17 cellular contexts compared by ENCODE assay signal in the genomic region with DNA sequence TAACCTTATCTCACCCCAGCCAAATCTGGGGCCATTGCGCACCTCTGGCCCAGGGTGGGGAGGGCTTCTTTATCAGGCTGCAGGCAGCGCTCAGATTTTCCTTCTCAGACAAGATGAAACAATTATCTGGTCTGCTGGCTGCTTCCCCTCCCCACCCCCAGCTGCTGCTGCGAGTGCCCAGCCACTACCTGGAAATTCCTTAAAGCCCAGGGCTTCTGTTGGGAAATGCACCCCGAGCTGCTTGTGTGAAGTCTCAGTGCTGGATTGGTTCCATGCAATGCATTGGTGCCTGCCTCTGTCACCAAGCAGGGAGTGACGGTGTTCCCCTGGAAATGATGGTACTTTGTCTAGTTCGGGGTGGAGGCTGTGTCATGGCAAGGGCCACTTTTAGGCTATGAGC. TPM values are rescaled to one million over a fixed set of nuclear protein-coding genes. Genes with fewer than 3 reads are reported as not detected.
DNase-seq lines count a peak whose midpoint lies in the region; TF ChIP-seq lines count a peak whose summit lies in the region.
"Had no signal": no experiment of that assay in that cellular context is flagged by ENCODE, and none has a peak within 500 bp of the region (broad histone marks: within the 10 kb centered on the region; RNA-seq: fewer than 3 reads in every experiment).

No MANE protein-coding gene starts in this region.

- H3K27ac ChIP-seq in WERI-Rb-1 (no peak overlapping the region), uterus (no peak overlapping the region)
- H3K27ac ChIP-seq: BLaER1 treated with 17β-estradiol and CSF1 and Interleukin-3, amounts not matched to agents 10 nM and 100 nM; GM23248 had no signal

- TF ChIP-seq POLR2A in uterus (IDR thresholded peaks at IDR 0.05): no peak

- H3K4me3 ChIP-seq in H7 (ENCODE audit: insufficient read depth, low read depth, low read length) (no peak overlapping the region), WERI-Rb-1 (ENCODE audit: low read depth, low read length) (no peak overlapping the region), uterus (no peak overlapping the region)
- H3K4me3 ChIP-seq: BLaER1 treated with 17β-estradiol and CSF1 and Interleukin-3, amounts not matched to agents 10 nM and 100 nM; GM23248 had no signal

- TF ChIP-seq CTCF in WERI-Rb-1 (IDR thresholded peaks at IDR 0.05; ENCODE audit: low read depth, low read length) (no peak), uterus (IDR thresholded peaks at IDR 0.05) (no peak)

- peaks cover 2% of the 10 kb centered on the region; the same call in 1 of the 2 replicates for H3K27me3 ChIP-seq in H7 (ENCODE audit: control insufficient read depth, insufficient read depth, low read length)
- H3K27me3 ChIP-seq in WERI-Rb-1 (ENCODE audit: insufficient read depth, low read depth, severe bottlenecking): no peaks in the 10 kb centered on the region
- H3K27me3 ChIP-seq in uterus: no peaks in the 10 kb centered on the region
- H3K27me3 ChIP-seq: BLaER1 treated with 17β-estradiol and CSF1 and Interleukin-3, amounts not matched to agents 10 nM and 100 nM had no signal

- H3K9me3 ChIP-seq in WERI-Rb-1 (ENCODE audit: severe bottlenecking) (no peaks in the 10 kb centered on the region), uterus (no peaks in the 10 kb centered on the region)
- H3K9me3 ChIP-seq: BLaER1 treated with 17β-estradiol and CSF1 and Interleukin-3, amounts not matched to agents 10 nM and 100 nM had no signal

- no peaks in the 10 kb centered on the region for H3K4me1 ChIP-seq in uterus

- no peaks in the 10 kb centered on the region for H3K36me3 ChIP-seq in H7 (replicated peaks; ENCODE audit: control insufficient read depth, insufficient read depth, low read length)
- H3K36me3 ChIP-seq in WERI-Rb-1: no peaks in the 10 kb centered on the region
- no peaks in the 10 kb centered on the region for H3K36me3 ChIP-seq in uterus
- H3K36me3 ChIP-seq: BLaER1 treated with 17β-estradiol and CSF1 and Interleukin-3, amounts not matched to agents 10 nM and 100 nM had no signal

- intact Hi-C loops in uterus (cut with DNase I; ENCODE audit: low total_unique reads): no loop called here

- peak; percentile 68 for DNase-seq in H7
- peak; percentile 29 for DNase-seq in WERI-Rb-1
- peak; percentile 43 for DNase-seq in iPS-NIHi11 (ENCODE audit: low spot score)
- no peak for DNase-seq in germinal center (ENCODE audit: low spot score)
- no peak for DNase-seq in RPMI8226
- DNase-seq in uterus: no peak
- DNase-seq in SIG-M5 treated with dmso at 0.1 percent for 504 hours (lab: John Stamatoyannopoulos, UW; ENCODE audit: unreplicated experiment): no peak
- DNase-seq: Calu3; CD8-positive, alpha-beta T cell; DMS 273 treated with DMSO at 0.1 percent for 48 hours; DMS53; DND-41; EL; GM23248 had no signal

RNA-seq across cellular contexts. Expression of a gene that starts 18.5 kb away (rescaled TPM):
- 0.97 and 1.4 TPM in 2 replicates for total RNA-seq in H7 (2014; rRNA removed; shearing (Covaris generic))
- total RNA-seq in uterus: not detected
- total RNA-seq: A172; B cell; Calu3; CD8-positive, alpha-beta T cell had no signal

Comparison
In these comparisons a context has a peak if more than half of its experiments do, and no peak if none do; other contexts are left out.
1. DNase-seq: peak in H7 (single experiment), WERI-Rb-1 (single experiment) and iPS-NIHi11 (single experiment); none in germinal center (single experiment), RPMI8226 (single experiment), uterus (0 of 2) and SIG-M5 treated with dmso at 0.1 percent for 504 hours (single experiment).